ENCODE assay signal across 24 cellular contexts in genomic region chr18:25454270-25454659, GRCh38.
A peak's percentile ranks its signal among the peaks of the same experiment; 100 is the strongest.
DNase-seq lines count a peak whose midpoint lies in the region; ATAC-seq and TF ChIP-seq lines count a peak whose summit lies in the region.
"Had no signal": no experiment of that assay in that cellular context is flagged by ENCODE, and none has a peak within 500 bp of the region (broad histone marks: within the 10 kb centered on the region; RNA-seq: fewer than 3 reads in every experiment).

No MANE protein-coding gene starts in this region.

- no peak overlapping the region for H3K9ac ChIP-seq in GM23248

- H2AFZ ChIP-seq in GM23248 (no peak overlapping the region), neuron (ENCODE audit: low read depth, low read length) (peak overlapping the region; percentile 17)

- no peaks in the 10 kb centered on the region for H4K20me1 ChIP-seq in GM23248 (ENCODE audit: insufficient read depth)

- H3K4me1 ChIP-seq in GM23248 (ENCODE audit: insufficient read depth) (peaks cover 31% of the 10 kb centered on the region), neuron (ENCODE audit: insufficient read depth, low read length) (peaks cover 48% of the 10 kb centered on the region), thoracic aorta (ENCODE audit: control insufficient read depth in 1 of 2, low read depth in 2 of 2) (peaks cover 8 to 36% of the 10 kb centered on the region in 2 donors)
- H3K4me1 ChIP-seq: HAP-1, SJSA1 had no signal

- ATAC-seq in SK-N-SH treated with all-trans-retinoic acid at 6 μM for 48 hours (no peak; the same call in 2 of the 3 replicates), thoracic aorta (ENCODE audit: insufficient number of reproducible peaks, low FRiP score, low read depth) (no peak), HG02610 (IDR thresholded peaks at IDR 0.05; ENCODE audit: unreplicated experiment) (no peak)
- ATAC-seq: GM12878, GM23338 had no signal

- no peak for TF ChIP-seq CTCF in thoracic aorta (IDR thresholded peaks at IDR 0.05)

- no peaks in the 10 kb centered on the region for H3K36me3 ChIP-seq in GM23248 (ENCODE audit: low read depth)
- no peaks in the 10 kb centered on the region for H3K36me3 ChIP-seq in neuron (ENCODE audit: insufficient read depth, low read length)
- H3K36me3 ChIP-seq in thoracic aorta = no peaks in the 10 kb centered on the region
- H3K36me3 ChIP-seq: HAP-1, SJSA1 had no signal

- no peaks in the 10 kb centered on the region for H3K27me3 ChIP-seq in GM23248 (replicated peaks; ENCODE audit: insufficient read depth)
- H3K27me3 ChIP-seq in neuron (ENCODE audit: insufficient read depth, low read length) = no peaks in the 10 kb centered on the region
- no peaks in the 10 kb centered on the region for H3K27me3 ChIP-seq in thoracic aorta (replicated peaks; ENCODE audit: insufficient read depth)
- H3K27me3 ChIP-seq: SJSA1 had no signal

- 0 out of 2 replicates have a peak overlapping the region, but pooled peaks have one; percentile 11 for H3K27ac ChIP-seq in GM23248
- peak overlapping the region; percentile 39 to 57 for H3K27ac ChIP-seq in thoracic aorta
- H3K27ac ChIP-seq: SJSA1 had no signal

- DNase-seq in GM23248 (no peak), thoracic aorta (ENCODE audit: low spot score) (no peak), NCI-H146 treated with DMSO at 0.1 percent for 48 hours (lab: John Stamatoyannopoulos, UW; ENCODE audit: unreplicated experiment) (no peak)
- DNase-seq in NK-92 treated with Interleukin-12 subunit alpha and Interleukin-12 subunit beta, amount 100 ng/mL, for 24 hours (lab: John Stamatoyannopoulos, UW) = no peak
- DNase-seq: C1 segment of cervical spinal cord; CD4-positive, alpha-beta memory T cell; COR-L47; DMS53; GDM1; NCI-H1092 treated with DMSO at 0.1 percent for 48 hours; NCI-H1436; NCI-H187 treated with DMSO at 0.1 percent for 48 hours; NCI-H2107; NCI-H446 treated with DMSO at 0.1 percent for 48 hours; NCI-H526; Right ventricle myocardium superior; RPMI8226 had no signal

- no peaks in the 10 kb centered on the region for H3F3A ChIP-seq in GM23248 (ENCODE audit: insufficient read depth)

- WGBS in GM23248 (ENCODE audit: low coverage in 1 of 2, low lambda C conversion rate in 2 of 2, missing lambda C conversion rate in 2 of 2), 2 experiments = 65 to 72% methylated on average over 4 of the region's 4 CpGs

- peak overlapping the region; percentile 27 for H3K4me2 ChIP-seq in GM23248 (ENCODE audit: unreplicated experiment)
- H3K4me2 ChIP-seq: GM23338 had no signal

- no peak overlapping the region for H3K4me3 ChIP-seq in GM23248
- H3K4me3 ChIP-seq in neuron (ENCODE audit: low read length) = no peak overlapping the region
- no peak overlapping the region for H3K4me3 ChIP-seq in thoracic aorta
- H3K4me3 ChIP-seq: GM12878, GM23338, HAP-1, SJSA1 had no signal

- H3K9me3 ChIP-seq in GM23248 (ENCODE audit: low read depth) (no peaks in the 10 kb centered on the region), neuron (ENCODE audit: low read length) (no peaks in the 10 kb centered on the region), thoracic aorta (no peaks in the 10 kb centered on the region)
- H3K9me3 ChIP-seq: HAP-1, SJSA1 had no signal

- H3K9me2 ChIP-seq in GM23248 (ENCODE audit: insufficient read depth) = no peaks in the 10 kb centered on the region

- H3K79me2 ChIP-seq in GM23248 (ENCODE audit: insufficient read depth) = no peaks in the 10 kb centered on the region

- in situ Hi-C loops in GM23248 (cut with MboI) = no loop called here

TF ChIP-seq in SK-N-SH treated with all-trans-retinoic acid at 6 μM for 48 hours, 23 proteins besides CTCF, POLR2A, EP300 and RAD21:
- no peak for TF ChIP-seq TOX (CRISPR knock-in tag; IDR thresholded peaks at IDR 0.05; ENCODE audit: borderline replicate concordance)
- no peak for TF ChIP-seq TSHZ2 (CRISPR knock-in tag; IDR thresholded peaks at IDR 0.05)
- no peak for TF ChIP-seq CSDC2 (CRISPR knock-in tag; IDR thresholded peaks at IDR 0.05)
- 0 out of 2 replicates have a peak, but pooled peaks have one; percentile 0 for TF ChIP-seq ISL1 (CRISPR knock-in tag; IDR thresholded peaks at IDR 0.05)
- TF ChIP-seq ZNF565 (CRISPR knock-in tag; conservative IDR thresholded peaks at IDR 0.05; ENCODE audit: low read depth) = no peak
- no peak for TF ChIP-seq POU6F1 (CRISPR knock-in tag; IDR thresholded peaks at IDR 0.05; ENCODE audit: borderline replicate concordance, low read depth)
- no peak for TF ChIP-seq CSRNP3 (CRISPR knock-in tag; IDR thresholded peaks at IDR 0.05)
- TF ChIP-seq RARB (CRISPR knock-in tag; IDR thresholded peaks at IDR 0.05) = no peak
